ENCODE assay signal across 1 cellular context in genomic region chr17:58156839-58157803, GRCh38.
A peak's percentile ranks its signal among the peaks of the same experiment; 100 is the strongest.
TF ChIP-seq lines count a peak whose summit lies in the region.

No MANE protein-coding gene starts in this region.

TF ChIP-seq in K562, 482 proteins besides CTCF, POLR2A, EP300 and RAD21 (continued from another document):
- TF ChIP-seq NKRF (IDR thresholded peaks at IDR 0.05; ENCODE audit: borderline replicate concordance) (no peak), E2F6 (IDR thresholded peaks at IDR 0.05; ENCODE audit: borderline replicate concordance in 1 of 2, extremely low read depth in 1 of 2, insufficient read depth in 1 of 2, insufficient read length in 1 of 2, low read depth in 1 of 2, low read length in 1 of 2, poor library complexity in 1 of 2, severe bottlenecking in 1 of 2) (peak in 1 of 2 experiments; percentile 18), NR2C1 (IDR thresholded peaks at IDR 0.05) (no peak), NR2C1 (tag; IDR thresholded peaks at IDR 0.05) (no peak)
